ENCODE assay signal across 24 cellular contexts in the genomic region with DNA sequence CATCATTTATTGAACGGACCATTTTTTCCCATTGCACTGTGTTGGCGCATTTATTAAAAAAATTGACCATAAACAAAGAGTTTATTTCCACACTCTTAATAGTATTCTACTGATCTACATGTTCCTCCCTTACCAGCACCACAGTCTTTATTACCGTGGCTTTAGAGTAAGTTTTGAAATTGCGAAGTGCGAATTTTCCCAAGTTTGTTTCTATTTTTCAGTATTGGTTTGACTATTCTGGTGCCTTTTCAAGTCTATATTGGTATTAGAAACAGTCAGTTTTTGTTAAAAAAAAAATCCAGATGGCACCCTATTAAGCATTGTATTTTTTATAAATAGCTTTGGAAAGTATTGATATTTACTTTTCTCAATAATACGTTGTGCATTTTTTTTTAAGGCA.
"Had no signal": no experiment of that assay in that cellular context is flagged by ENCODE, and none has a peak within 500 bp of the region (broad histone marks: within the 10 kb centered on the region; RNA-seq: fewer than 3 reads in every experiment).

No MANE protein-coding gene starts in this region.

- H3K27ac ChIP-seq: left ventricle myocardium inferior, ovary, right atrium auricular region, right lobe of liver, stomach, testis, thyroid gland, transverse colon, upper lobe of left lung had no signal

- H3K4me3 Mint-ChIP-seq: mesothelial cell of epicardium; naive thymus-derived CD4-positive, alpha-beta T cell; natural killer cell treated with Interleukin-12 subunit alpha and Interleukin-12 subunit beta and Interleukin-15 and Interleukin-18, amount 100 ng/mL, for 72 hours; stimulated activated naive B cell treated with anti-CD40 and anti-IgM and Interleukin-4, amounts not matched to agents 10 μg/mL and 1 μg/mL and 100 μg/mL, for 72 hours had no signal

- ATAC-seq: mucosa of descending colon; naive thymus-derived CD4-positive, alpha-beta T cell; natural killer cell treated with Interleukin-12 subunit alpha and Interleukin-12 subunit beta and Interleukin-15 and Interleukin-18, amount 100 ng/mL, for 72 hours; right lobe of liver; stimulated activated naive B cell treated with anti-CD40 and anti-IgM and Interleukin-4, amounts not matched to agents 10 μg/mL and 1 μg/mL and 100 μg/mL, for 72 hours; stimulated activated naive CD8-positive, alpha-beta T cell treated with anti-CD3 and anti-CD28 coated beads, Interleukin-15, Interleukin-2, amounts not matched to agents 100 U/mL and 50 U/mL, for 24 hours had no signal

- H3K9me3 Mint-ChIP-seq: stimulated activated naive B cell treated with anti-CD40 and anti-IgM and Interleukin-4, amounts not matched to agents 10 μg/mL and 1 μg/mL and 100 μg/mL, for 72 hours had no signal

- H3K27ac Mint-ChIP-seq: mesothelial cell of epicardium; naive thymus-derived CD4-positive, alpha-beta T cell; natural killer cell treated with Interleukin-12 subunit alpha and Interleukin-12 subunit beta and Interleukin-15 and Interleukin-18, amount 100 ng/mL, for 72 hours; progenitor cell of endocrine pancreas; stimulated activated naive B cell treated with anti-CD40 and anti-IgM and Interleukin-4, amounts not matched to agents 10 μg/mL and 1 μg/mL and 100 μg/mL, for 72 hours had no signal

- H3K9me3 ChIP-seq: left ventricle myocardium inferior, mucosa of descending colon, ovary, right atrium auricular region, right lobe of liver, stomach, testis, thyroid gland, transverse colon, upper lobe of left lung had no signal

- H3K27me3 ChIP-seq: ovary, right atrium auricular region, right lobe of liver, stomach, testis, thyroid gland, transverse colon, upper lobe of left lung had no signal

- H3K27me3 Mint-ChIP-seq: naive thymus-derived CD4-positive, alpha-beta T cell; natural killer cell treated with Interleukin-12 subunit alpha and Interleukin-12 subunit beta and Interleukin-15 and Interleukin-18, amount 100 ng/mL, for 72 hours; progenitor cell of endocrine pancreas had no signal

- DNase-seq: hypothalamus; islet precursor cell; left ventricle myocardium inferior; mesendoderm; mucosa of descending colon; naive thymus-derived CD4-positive, alpha-beta T cell; ovary; right lobe of liver; stimulated activated CD4-positive, alpha-beta T cell treated with anti-CD3 and anti-CD28 coated beads, Interleukin-12 subunit alpha, Interleukin-12 subunit beta, amount 100 ng/mL, for 4 hours; stimulated activated CD4-positive, alpha-beta T cell treated with anti-CD3 and anti-CD28 coated beads, Interleukin-15, amount 100 ng/mL, for 24 hours; stimulated activated CD4-positive, alpha-beta T cell treated with anti-CD3 and anti-CD28 coated beads, Interleukin-2, amount 100 ng/mL, for 24 hours; stimulated activated CD4-positive, alpha-beta T cell treated with anti-CD3 and anti-CD28 coated beads, Interleukin-4, amount 100 ng/mL, for 1 hour; stimulated activated naive B cell treated with anti-CD40 and anti-IgM and Interleukin-4, amounts not matched to agents 10 μg/mL and 1 μg/mL and 100 μg/mL, for 72 hours; stimulated activated naive CD8-positive, alpha-beta T cell treated with anti-CD3 and anti-CD28 coated beads, Interleukin-15, Interleukin-2, amounts not matched to agents 100 U/mL and 50 U/mL, for 24 hours; stomach; testis; thyroid gland; transverse colon; upper lobe of left lung had no signal

- H3K4me1 ChIP-seq: left ventricle myocardium inferior, right atrium auricular region, right lobe of liver, stomach, testis, thyroid gland, transverse colon, upper lobe of left lung had no signal

- H3K4me1 Mint-ChIP-seq: naive thymus-derived CD4-positive, alpha-beta T cell had no signal

- H3K36me3 Mint-ChIP-seq: mesothelial cell of epicardium; naive thymus-derived CD4-positive, alpha-beta T cell; natural killer cell treated with Interleukin-12 subunit alpha and Interleukin-12 subunit beta and Interleukin-15 and Interleukin-18, amount 100 ng/mL, for 72 hours; stimulated activated naive B cell treated with anti-CD40 and anti-IgM and Interleukin-4, amounts not matched to agents 10 μg/mL and 1 μg/mL and 100 μg/mL, for 72 hours had no signal

- H3K4me3 ChIP-seq: left ventricle myocardium inferior, lung, mucosa of descending colon, ovary, right atrium auricular region, right lobe of liver, stomach, testis, thyroid gland, transverse colon, upper lobe of left lung had no signal

- H3K36me3 ChIP-seq: left ventricle myocardium inferior, ovary, right atrium auricular region, right lobe of liver, stomach, thyroid gland, transverse colon, upper lobe of left lung had no signal
